8 cellular contexts compared by ENCODE assay signal in the genomic region with DNA sequence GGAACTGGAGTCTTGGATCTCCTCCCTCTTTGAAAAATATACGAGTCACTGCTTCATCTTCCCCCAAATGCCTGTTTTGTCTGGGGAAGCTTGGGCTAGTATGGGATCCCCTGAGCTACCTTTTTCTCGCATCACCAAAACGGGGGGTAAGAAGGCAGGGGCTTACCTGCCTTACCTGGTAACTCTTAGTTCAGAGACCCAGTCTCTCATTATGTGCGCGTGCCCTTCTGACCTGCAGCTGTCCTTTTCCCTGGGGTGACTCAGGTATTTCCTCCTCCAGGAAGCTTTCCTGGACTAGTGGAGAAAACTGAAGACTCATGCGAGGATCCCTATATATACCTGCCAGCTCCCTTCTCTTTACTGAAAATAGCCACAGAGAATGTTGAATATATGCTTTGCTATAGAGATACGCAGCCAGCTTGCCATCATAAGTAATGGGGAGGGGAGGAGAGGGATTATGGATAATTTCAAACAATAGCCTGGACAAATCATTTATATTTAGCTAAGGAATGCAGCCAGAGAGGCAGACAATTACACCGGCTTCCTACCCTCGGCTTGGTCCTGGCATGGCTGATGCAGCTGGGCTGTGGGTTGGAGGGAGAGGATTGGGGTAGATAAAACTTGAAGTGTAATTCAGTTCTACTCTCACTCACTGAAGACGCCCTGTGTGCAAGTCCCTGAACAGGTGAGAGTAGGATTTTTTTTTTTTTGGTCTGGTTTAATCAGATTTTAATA. TPM values are rescaled to one million over a fixed set of nuclear protein-coding genes. Genes with fewer than 3 reads are reported as not detected.
DNase-seq lines count a peak whose midpoint lies in the region; ATAC-seq and TF ChIP-seq lines count a peak whose summit lies in the region.

No MANE protein-coding gene starts in this region.

- H3K4me1 Mint-ChIP-seq in CD8-positive, alpha-beta memory T cell: peaks cover 10 to 26% (median 12%) of the 10 kb centered on the region in 3 donors

- ATAC-seq in GM18861 (IDR thresholded peaks at IDR 0.05; ENCODE audit: unreplicated experiment): no peak

- no peaks in the 10 kb centered on the region for H3K9me3 Mint-ChIP-seq in CD8-positive, alpha-beta memory T cell

- H3K36me3 ChIP-seq in CD8-positive, alpha-beta memory T cell (ENCODE audit: insufficient read depth, low read length): no peaks in the 10 kb centered on the region
- H3K36me3 ChIP-seq in Peyer's patch (no peaks in the 10 kb centered on the region), fibroblast of lung (ENCODE audit: control insufficient read depth, insufficient read depth, low read length) (no peaks in the 10 kb centered on the region), parathyroid adenoma (ENCODE audit: control insufficient read depth, insufficient read depth, low read length) (no peaks in the 10 kb centered on the region)

- H3K36me3 Mint-ChIP-seq in CD8-positive, alpha-beta memory T cell: peaks cover 0 to 2% (median 0%) of the 10 kb centered on the region in 3 donors

- H3K79me2 ChIP-seq in fibroblast of lung (ENCODE audit: control insufficient read depth, insufficient read depth, low read length) (no peaks in the 10 kb centered on the region), parathyroid adenoma (peaks cover 10% of the 10 kb centered on the region)

- no peak for TF ChIP-seq CTCF in Peyer's patch (IDR thresholded peaks at IDR 0.05)
- TF ChIP-seq CTCF in fibroblast of lung (conservative IDR thresholded peaks at IDR 0.05 in 1 of 2, IDR thresholded peaks at IDR 0.05 in 1 of 2; ENCODE audit: low read depth in 1 of 2, low read length in 2 of 2): no peak
- TF ChIP-seq CTCF in parathyroid adenoma (IDR thresholded peaks at IDR 0.05): no peak

- H3K4me3 ChIP-seq in CD8-positive, alpha-beta memory T cell (ENCODE audit: low read length): no peak overlapping the region
- H3K4me3 ChIP-seq in Peyer's patch (peak overlapping the region in 3 of 4 donors; percentile 78 to 89 (median 85)), fibroblast of lung (replicated peaks in 1 of 4; ENCODE audit: control extremely low read depth in 1 of 4, insufficient read depth in 1 of 4, low read depth in 3 of 4, low read length in 4 of 4) (peak overlapping the region; percentile 46 to 76 (median 61)), parathyroid adenoma (ENCODE audit: low read depth, low read length) (peak overlapping the region; percentile 67)

- no peaks in the 10 kb centered on the region for H4K20me1 ChIP-seq in fibroblast of lung (ENCODE audit: control insufficient read depth, extremely low read depth, insufficient read depth, low read length)

- POLR2A ChIA-PET in CD8-positive, alpha-beta memory T cell (lab: Charles Lee): no interaction called here

- no peak overlapping the region for H3K27ac ChIP-seq in CD8-positive, alpha-beta memory T cell (ENCODE audit: low read depth, low read length)
- H3K27ac ChIP-seq in Peyer's patch (peak overlapping the region in 1 of 4 donors; percentile 93), fibroblast of lung (ENCODE audit: insufficient read depth, low read length) (no peak overlapping the region), parathyroid adenoma (peak overlapping the region; percentile 59)

- CTCF ChIA-PET in CD8-positive, alpha-beta memory T cell (lab: Charles Lee): interaction anchor here (0.9 to 1.2 kb wide), 2 partner anchors 197 to 222 kb away, joined by 5 to 7 read pairs; no protein-coding TSS in a partner anchor

- H3K4me3 Mint-ChIP-seq in CD8-positive, alpha-beta memory T cell: peak overlapping the region; percentile 78 to 90 (median 83)

- H3K27me3 Mint-ChIP-seq in CD8-positive, alpha-beta memory T cell: peaks cover 7% of the 10 kb centered on the region in 2 donors

- no peak overlapping the region for H3K9ac ChIP-seq in fibroblast of lung (ENCODE audit: insufficient read depth, low read length)
- no peak overlapping the region for H3K9ac ChIP-seq in parathyroid adenoma

- H3K4me2 ChIP-seq in fibroblast of lung (ENCODE audit: extremely low read depth, insufficient read depth, low read length) (peak overlapping the region; percentile 68), parathyroid adenoma (ENCODE audit: low read length) (peak overlapping the region; percentile 78)

- TF ChIP-seq POLR2A in Peyer's patch (IDR thresholded peaks at IDR 0.05): no peak

- H3K27ac Mint-ChIP-seq in CD8-positive, alpha-beta memory T cell: peak overlapping the region in 4 of 8 donors; percentile 32 to 84 (median 72)

- DNase-seq in CD8-positive, alpha-beta memory T cell: peak in 1 of 5 donors; percentile 24
- peak in 1 of 3 donors; percentile 7 for DNase-seq in Peyer's patch
- no peak for DNase-seq in fibroblast of lung (ENCODE audit: low read depth in 2 of 2)
- DNase-seq in NCI-H2081 treated with DMSO at 0.1 percent for 48 hours (lab: John Stamatoyannopoulos, UW): no peak
- DNase-seq in HPDE6-E6E7 (ENCODE audit: extremely low spot score): no peak
- DNase-seq in GM03348 (ENCODE audit: low spot score): no peak

- H2AFZ ChIP-seq in fibroblast of lung (ENCODE audit: low read length) (no peak overlapping the region), parathyroid adenoma (peak overlapping the region; percentile 78)

- H3K4me1 ChIP-seq in CD8-positive, alpha-beta memory T cell (ENCODE audit: insufficient read depth, low read length): peaks cover 5% of the 10 kb centered on the region
- H3K4me1 ChIP-seq in Peyer's patch (peaks cover 0 to 10% (median 3%) of the 10 kb centered on the region in 4 donors), fibroblast of lung (ENCODE audit: control insufficient read depth, extremely low read depth, insufficient read depth, low read length) (peaks cover 3% of the 10 kb centered on the region), parathyroid adenoma (peaks cover 38% of the 10 kb centered on the region)

- H3K27me3 ChIP-seq in CD8-positive, alpha-beta memory T cell (ENCODE audit: insufficient read depth, low read length, poor library complexity, severe bottlenecking): peaks cover 5% of the 10 kb centered on the region
- H3K27me3 ChIP-seq in Peyer's patch: no peaks in the 10 kb centered on the region
- no peaks in the 10 kb centered on the region for H3K27me3 ChIP-seq in fibroblast of lung (ENCODE audit: control insufficient read depth, insufficient read depth, low read length)
- no peaks in the 10 kb centered on the region for H3K27me3 ChIP-seq in parathyroid adenoma (ENCODE audit: control insufficient read depth, insufficient read depth, low read length)

- no peaks in the 10 kb centered on the region for H3K9me3 ChIP-seq in CD8-positive, alpha-beta memory T cell (ENCODE audit: low read length)
- no peaks in the 10 kb centered on the region for H3K9me3 ChIP-seq in Peyer's patch
- H3K9me3 ChIP-seq in fibroblast of lung (ENCODE audit: control insufficient read depth, insufficient read depth, low read depth, low read length): no peaks in the 10 kb centered on the region
- no peaks in the 10 kb centered on the region for H3K9me3 ChIP-seq in parathyroid adenoma (ENCODE audit: control insufficient read depth, low read length)

RNA-seq across cellular contexts. Expression of gene TSPAN9, which starts 1.1 kb away (rescaled TPM):
- total RNA-seq in CD8-positive, alpha-beta memory T cell: under 1 TPM; 0.33 to 0.79 TPM
- polyA plus RNA-seq in CD8-positive, alpha-beta memory T cell: not detected
- total RNA-seq in Peyer's patch (10 to 100 TPM in 3 of 4 donors, 1 to 10 TPM in 1; 7.5 to 23.9 (median 11.8) TPM), fibroblast of lung (26.7 and 35.2 TPM in 2 replicates)
- polyA plus RNA-seq in fibroblast of lung: 31.1 and 32.6 TPM in 2 replicates
- polyA plus RNA-seq in fibroblast of lung (2012): 25.6 and 30.4 TPM in 2 replicates
- polyA minus RNA-seq in fibroblast of lung (ENCODE audit: low replicate concordance): 35.5 and 64.8 TPM in 2 replicates

Comparison
In these comparisons a context has a peak if more than half of its experiments do, and no peak if none do; other contexts are left out.
1. RNA of gene TSPAN9, which starts 1.1 kb away (total RNA-seq): 26.7 to 35.2 TPM in fibroblast of lung and 7.5 to 23.9 TPM in Peyer's patch; 0.33 to 0.79 TPM in CD8-positive, alpha-beta memory T cell; every median in the first group is over 4 times any median in the second.